19 cellular contexts compared by ENCODE assay signal in genomic region chr17:81308161-81308560, GRCh38. TPM values are rescaled to one million over a fixed set of nuclear protein-coding genes. Genes with fewer than 3 reads are reported as not detected.
A peak's percentile ranks its signal among the peaks of the same experiment; 100 is the strongest.
DNase-seq lines count a peak whose midpoint lies in the region; ATAC-seq and TF ChIP-seq lines count a peak whose summit lies in the region.
"Had no signal": no experiment of that assay in that cellular context is flagged by ENCODE, and none has a peak within 500 bp of the region (broad histone marks: within the 10 kb centered on the region; RNA-seq: fewer than 3 reads in every experiment).

No MANE protein-coding gene starts in this region.

- intact Hi-C loops in left ventricle myocardium inferior (cut with micrococcal nuclease) (no loop called here), heart left ventricle (cut with DNase I) (loop anchor here in 3 of 10 donors (2.0 to 10.0 kb wide), 3 partner anchors 77 to 177 kb away; no protein-coding TSS in a partner anchor)

- H3K9ac ChIP-seq in parathyroid adenoma: no peak overlapping the region

- no peak for TF ChIP-seq POLR2A in heart left ventricle (IDR thresholded peaks at IDR 0.05)

- TF ChIP-seq CTCF in left ventricle myocardium inferior (IDR thresholded peaks at IDR 0.05; ENCODE audit: borderline replicate concordance): no peak
- TF ChIP-seq CTCF in heart left ventricle (IDR thresholded peaks at IDR 0.05): no peak
- TF ChIP-seq CTCF in hepatocyte (IDR thresholded peaks at IDR 0.05; ENCODE audit: poor library complexity): no peak
- no peak for TF ChIP-seq CTCF in parathyroid adenoma (IDR thresholded peaks at IDR 0.05)
- no peak for TF ChIP-seq CTCF in foreskin keratinocyte (conservative IDR thresholded peaks at IDR 0.05)

- H3K27ac ChIP-seq in left ventricle myocardium inferior (replicated peaks): peak overlapping the region; percentile 91
- H3K27ac ChIP-seq in heart left ventricle: peak overlapping the region in 1 of 12 donors; percentile 83
- H3K27ac ChIP-seq in hepatocyte: no peak overlapping the region
- no peak overlapping the region for H3K27ac ChIP-seq in parathyroid adenoma
- H3K27ac ChIP-seq in foreskin keratinocyte: no peak overlapping the region

- ATAC-seq in heart left ventricle (no peak), foreskin keratinocyte (no peak)

- H3K36me3 ChIP-seq in left ventricle myocardium inferior: no peaks in the 10 kb centered on the region
- H3K36me3 ChIP-seq in heart left ventricle: no peaks in the 10 kb centered on the region
- no peaks in the 10 kb centered on the region for H3K36me3 ChIP-seq in hepatocyte (replicated peaks; ENCODE audit: insufficient read depth, low read depth)
- no peaks in the 10 kb centered on the region for H3K36me3 ChIP-seq in parathyroid adenoma (ENCODE audit: control insufficient read depth, insufficient read depth, low read length)

- H3K79me2 ChIP-seq in hepatocyte (peaks cover 2% of the 10 kb centered on the region), parathyroid adenoma (no peaks in the 10 kb centered on the region)

- H3K4me1 ChIP-seq in left ventricle myocardium inferior (peaks cover 26% of the 10 kb centered on the region), heart left ventricle (peaks cover 4 to 34% (median 17%) of the 10 kb centered on the region in 12 donors), hepatocyte (ENCODE audit: insufficient read depth) (peaks cover 27% of the 10 kb centered on the region), parathyroid adenoma (peaks cover 16% of the 10 kb centered on the region), foreskin keratinocyte (peaks cover 15% of the 10 kb centered on the region)

- H3K9me2 ChIP-seq in hepatocyte (replicated peaks; ENCODE audit: insufficient read depth): no peaks in the 10 kb centered on the region

- H4K20me1 ChIP-seq in hepatocyte (ENCODE audit: insufficient read depth, poor library complexity, severe bottlenecking): no peaks in the 10 kb centered on the region

- H2AFZ ChIP-seq in hepatocyte (no peak overlapping the region), parathyroid adenoma (no peak overlapping the region)

- DNase-seq in left ventricle myocardium inferior (no peak), heart left ventricle (no peak), hepatocyte (ENCODE audit: low spot score) (no peak), NCI-H2227 (lab: John Stamatoyannopoulos, UW; ENCODE audit: unreplicated experiment) (no peak), foreskin keratinocyte (no peak), SKM-1 treated with dmso at 0.1 percent for 144 hours (lab: John Stamatoyannopoulos, UW; ENCODE audit: unreplicated experiment) (no peak)
- DNase-seq in central memory CD4-positive, alpha-beta T cell: no peak
- DNase-seq: C1 segment of cervical spinal cord, DMS 273 treated with DMSO at 0.1 percent for 48 hours, GF-D8, HCEC 1CT, KG1, NCI-H1092, NCI-H146, NCI-H2081, NCI-H510A treated with DMSO at 0.1 percent for 48 hours, NCI-H82, PC-9 had no signal

- H3K4me2 ChIP-seq in hepatocyte (peak overlapping the region; percentile 65), parathyroid adenoma (ENCODE audit: low read length) (peak overlapping the region; percentile 67)

- WGBS in heart left ventricle, 4 donors: 92 to 95% (median 95%) methylated on average over 9 to 10 of the region's 10 CpGs
- 94% methylated on average over 10 of the region's 10 CpGs for WGBS in hepatocyte (ENCODE audit: low lambda C conversion rate, missing lambda C conversion rate)

- H3K27me3 ChIP-seq in left ventricle myocardium inferior (ENCODE audit: low read depth) (no peaks in the 10 kb centered on the region), heart left ventricle (no peaks in the 10 kb centered on the region), hepatocyte (no peaks in the 10 kb centered on the region), parathyroid adenoma (ENCODE audit: control insufficient read depth, insufficient read depth, low read length) (no peaks in the 10 kb centered on the region), foreskin keratinocyte (peaks cover under 1% of the 10 kb centered on the region)

- H3K4me3 ChIP-seq in left ventricle myocardium inferior: peak overlapping the region; percentile 62
- peak overlapping the region in 5 of 12 donors; percentile 41 to 56 (median 51) for H3K4me3 ChIP-seq in heart left ventricle
- no peak overlapping the region for H3K4me3 ChIP-seq in hepatocyte
- H3K4me3 ChIP-seq in parathyroid adenoma (ENCODE audit: low read depth, low read length): peak overlapping the region; percentile 90

- H3K9me3 ChIP-seq in left ventricle myocardium inferior (replicated peaks): no peaks in the 10 kb centered on the region
- H3K9me3 ChIP-seq in heart left ventricle: no peaks in the 10 kb centered on the region
- no peaks in the 10 kb centered on the region for H3K9me3 ChIP-seq in hepatocyte (ENCODE audit: low read depth)
- H3K9me3 ChIP-seq in parathyroid adenoma (ENCODE audit: control insufficient read depth, low read length): no peaks in the 10 kb centered on the region

RNA-seq across cellular contexts. Expression of gene SLC38A10, which starts 13.1 kb away (rescaled TPM):
- 50.1 TPM for total RNA-seq in left ventricle myocardium inferior
- 10 to 100 TPM; 27.4 to 67.7 (median 43.1) TPM for total RNA-seq in heart left ventricle
- 10 to 100 TPM; 48.0 to 63.3 TPM for polyA plus RNA-seq in heart left ventricle
- 71.3 and 91.4 TPM in 2 replicates for total RNA-seq in hepatocyte
- polyA plus RNA-seq in hepatocyte: 123 and 124 TPM in 2 replicates
- 36.6 and 41.3 TPM in 2 replicates for total RNA-seq in foreskin keratinocyte
- 35.3 and 38.3 TPM in 2 replicates for polyA plus RNA-seq in foreskin keratinocyte
